27 cellular contexts compared by ENCODE assay signal in genomic region chr12:64894827-64895475, GRCh38.
DNase-seq lines count a peak whose midpoint lies in the region; FAIRE-seq and TF ChIP-seq lines count a peak whose summit lies in the region.
"Had no signal": no experiment of that assay in that cellular context is flagged by ENCODE, and none has a peak within 500 bp of the region (broad histone marks: within the 10 kb centered on the region; RNA-seq: fewer than 3 reads in every experiment).

No MANE protein-coding gene starts in this region.

- DNase-seq in EL = peak; percentile 27
- DNase-seq in LNCaP clone FGC (ENCODE audit: low read depth) = peak; percentile 81
- DNase-seq in bronchial epithelial cell (ENCODE audit: low read depth) = peak; percentile 68
- peak; percentile 12 for DNase-seq in mesenchymal stem cell
- no peak for DNase-seq in transverse colon
- DNase-seq in breast epithelium (ENCODE audit: low spot score in 2 of 2) = no peak
- DNase-seq in activated naive CD4-positive, alpha-beta T cell treated with anti-CD3 and anti-CD28 coated beads, Interleukin-2, amount 50 U/mL, for 16 hours = no peak
- no peak for DNase-seq in activated CD4-positive, alpha-beta memory T cell treated with anti-CD3 and anti-CD28 coated beads, Interleukin-2, amount 10 ng/mL, durations not matched to agents 7 days and 5 days
- DNase-seq: activated CD8-positive, alpha-beta memory T cell treated with anti-CD3 and anti-CD28 coated beads for 24 hours; activated effector memory CD4-positive, alpha-beta T cell treated with anti-CD3 and anti-CD28 coated beads, Interleukin-2, amount 50 U/mL, for 16 hours; Calu3; cerebellar nuclear complex; DND-41; dorsolateral prefrontal cortex; gastrocnemius medialis; NCI-H1417; NCI-H2029 treated with DMSO at 0.1 percent for 48 hours; NCI-H69; RPMI8226; stimulated activated CD4-positive, alpha-beta T cell treated with anti-CD3 and anti-CD28 coated beads, Interleukin-4, amount 100 ng/mL, for 4 hours; stimulated activated naive CD4-positive, alpha-beta T cell had no signal

- TF ChIP-seq POLR2A in transverse colon (IDR thresholded peaks at IDR 0.05) (no peak), breast epithelium (IDR thresholded peaks at IDR 0.05) (no peak)

- no peak overlapping the region for H3K14ac ChIP-seq in mesenchymal stem cell (ENCODE audit: low read length in 2 of 2)

- peaks cover 1% of the 10 kb centered on the region for H3K4me1 Mint-ChIP-seq in activated CD4-positive, alpha-beta memory T cell treated with anti-CD3 and anti-CD28 coated beads, Interleukin-2, amount 10 ng/mL, durations not matched to agents 7 days and 5 days
- H3K4me1 Mint-ChIP-seq: CD14-positive monocyte, memory B cell, neural crest cell had no signal

- POLR2A ChIA-PET in activated CD4-positive, alpha-beta memory T cell treated with anti-CD3 and anti-CD28 coated beads, Interleukin-2, amount 10 ng/mL, durations not matched to agents 7 days and 5 days (lab: Charles Lee) = no interaction called here

- no peak overlapping the region for H3K4me3 Mint-ChIP-seq in activated CD4-positive, alpha-beta memory T cell treated with anti-CD3 and anti-CD28 coated beads, Interleukin-2, amount 10 ng/mL, durations not matched to agents 7 days and 5 days
- H3K4me3 Mint-ChIP-seq: CD14-positive monocyte, memory B cell, neural crest cell had no signal

- intact Hi-C loops in transverse colon (cut with DNase I; ENCODE audit: low total_unique reads) (loop anchor here (10.0 kb wide), 1 partner anchor 1190 kb away; no protein-coding TSS in a partner anchor), breast epithelium (cut with DNase I; ENCODE audit: low total_unique reads) (loop anchor here (10.0 kb wide), 1 partner anchor 340 kb away; no protein-coding TSS in a partner anchor)

- no peaks in the 10 kb centered on the region for H3K9me3 Mint-ChIP-seq in activated CD4-positive, alpha-beta memory T cell treated with anti-CD3 and anti-CD28 coated beads, Interleukin-2, amount 10 ng/mL, durations not matched to agents 7 days and 5 days
- H3K9me3 Mint-ChIP-seq: CD14-positive monocyte, memory B cell, neural crest cell had no signal

- H2BK15ac ChIP-seq in mesenchymal stem cell (ENCODE audit: low read depth, poor library complexity, severe bottlenecking) = no peak overlapping the region

- H3K27ac ChIP-seq in mesenchymal stem cell (ENCODE audit: low read length, poor library complexity, severe bottlenecking) (no peak overlapping the region), transverse colon (no peak overlapping the region), breast epithelium (no peak overlapping the region)
- H3K27ac ChIP-seq: dorsolateral prefrontal cortex, gastrocnemius medialis, parathyroid adenoma had no signal

- no peaks in the 10 kb centered on the region for H3K36me3 Mint-ChIP-seq in activated CD4-positive, alpha-beta memory T cell treated with anti-CD3 and anti-CD28 coated beads, Interleukin-2, amount 10 ng/mL, durations not matched to agents 7 days and 5 days (ENCODE audit: low read depth)
- H3K36me3 Mint-ChIP-seq: CD14-positive monocyte, memory B cell had no signal

- H2BK5ac ChIP-seq in mesenchymal stem cell (ENCODE audit: low read depth, low read length, poor library complexity, severe bottlenecking) = no peak overlapping the region

- H3K27me3 ChIP-seq in bronchial epithelial cell (ENCODE audit: control insufficient read depth, insufficient read depth, low read length) (no peaks in the 10 kb centered on the region), mesenchymal stem cell (ENCODE audit: control insufficient read depth in 1 of 2, insufficient read depth in 1 of 2, low read length in 2 of 2) (peaks cover 0 to 37% of the 10 kb centered on the region in 2 experiments), transverse colon (no peaks in the 10 kb centered on the region), breast epithelium (no peaks in the 10 kb centered on the region)
- H3K27me3 ChIP-seq: gastrocnemius medialis had no signal

- no peak for TF ChIP-seq EP300 in transverse colon (IDR thresholded peaks at IDR 0.05; ENCODE audit: low read depth)

- H3K4me1 ChIP-seq in mesenchymal stem cell (ENCODE audit: control insufficient read depth, insufficient read depth, low read depth, low read length) = no peaks in the 10 kb centered on the region
- no peaks in the 10 kb centered on the region for H3K4me1 ChIP-seq in transverse colon
- H3K4me1 ChIP-seq in breast epithelium = no peaks in the 10 kb centered on the region
- H3K4me1 ChIP-seq: gastrocnemius medialis, parathyroid adenoma had no signal

- H2BK120ac ChIP-seq in mesenchymal stem cell (ENCODE audit: low read depth, low read length) = no peak overlapping the region

- no peak overlapping the region for H3K9ac ChIP-seq in mesenchymal stem cell (ENCODE audit: low read length)
- H3K9ac ChIP-seq: parathyroid adenoma had no signal

- 38% methylated on average over 1 of the region's 2 CpGs for WGBS in mesenchymal stem cell
- WGBS in transverse colon (ENCODE audit: low coverage in 1 of 2), 2 donors = 44 to 57% methylated on average over 2 of the region's 2 CpGs

- H3K36me3 ChIP-seq in bronchial epithelial cell (ENCODE audit: control insufficient read depth, insufficient read depth, low read length) (no peaks in the 10 kb centered on the region), mesenchymal stem cell (ENCODE audit: control insufficient read depth in 1 of 2, insufficient read depth in 2 of 2, low read depth in 1 of 2, low read length in 2 of 2) (no peaks in the 10 kb centered on the region), transverse colon (no peaks in the 10 kb centered on the region), breast epithelium (no peaks in the 10 kb centered on the region)
- H3K36me3 ChIP-seq: gastrocnemius medialis had no signal

- no peaks in the 10 kb centered on the region for H3K9me3 ChIP-seq in mesenchymal stem cell (ENCODE audit: control insufficient read depth, low read length)
- H3K9me3 ChIP-seq in transverse colon = no peaks in the 10 kb centered on the region
- H3K9me3 ChIP-seq in breast epithelium = no peaks in the 10 kb centered on the region
- H3K9me3 ChIP-seq: gastrocnemius medialis had no signal

- TF ChIP-seq CTCF in LNCaP clone FGC (IDR thresholded peaks at IDR 0.05; ENCODE audit: control insufficient read depth, extremely low read depth, insufficient read depth) (no peak), bronchial epithelial cell (IDR thresholded peaks at IDR 0.05; ENCODE audit: insufficient read depth, low read length, severe bottlenecking) (no peak), transverse colon (IDR thresholded peaks at IDR 0.05) (no peak), breast epithelium (IDR thresholded peaks at IDR 0.05) (no peak)

- no peak overlapping the region for H3K23ac ChIP-seq in mesenchymal stem cell (ENCODE audit: low read length in 2 of 2)

- H2BK12ac ChIP-seq in mesenchymal stem cell (ENCODE audit: low read length in 2 of 2) = no peak overlapping the region

- FAIRE-seq in bronchial epithelial cell (lab: Jason Lieb, UNC) = no peak
- FAIRE-seq: TTC549, urothelium cell line had no signal

- H4K91ac ChIP-seq in mesenchymal stem cell (ENCODE audit: low read length) = no peak overlapping the region

- H3K27me3 Mint-ChIP-seq in activated CD4-positive, alpha-beta memory T cell treated with anti-CD3 and anti-CD28 coated beads, Interleukin-2, amount 10 ng/mL, durations not matched to agents 7 days and 5 days = peaks cover 7% of the 10 kb centered on the region

- H3K79me1 ChIP-seq in mesenchymal stem cell (replicated peaks; ENCODE audit: low read length, poor library complexity, severe bottlenecking) = no peaks in the 10 kb centered on the region

- no peak overlapping the region for H3K4ac ChIP-seq in mesenchymal stem cell (ENCODE audit: low read depth in 1 of 2, low read length in 2 of 2)

- H3K4me2 ChIP-seq in mesenchymal stem cell (ENCODE audit: low read length, poor library complexity, severe bottlenecking) = no peak overlapping the region

- no peak overlapping the region for H3K4me3 ChIP-seq in LNCaP clone FGC (ENCODE audit: low read depth, low read length)
- no peak overlapping the region for H3K4me3 ChIP-seq in bronchial epithelial cell (ENCODE audit: low read depth, low read length)
- no peak overlapping the region for H3K4me3 ChIP-seq in mesenchymal stem cell (ENCODE audit: insufficient read depth in 1 of 2, low read depth in 1 of 2, low read length in 2 of 2)
- H3K4me3 ChIP-seq in transverse colon = no peak overlapping the region
- H3K4me3 ChIP-seq in breast epithelium = no peak overlapping the region
- H3K4me3 ChIP-seq: dorsolateral prefrontal cortex, gastrocnemius medialis had no signal

- H2AFZ ChIP-seq in mesenchymal stem cell (ENCODE audit: low read depth, low read length) = no peak overlapping the region
- H2AFZ ChIP-seq: parathyroid adenoma had no signal

- no peak overlapping the region for H3K18ac ChIP-seq in mesenchymal stem cell (ENCODE audit: low read depth in 1 of 2, low read length in 2 of 2)

- H3K27ac Mint-ChIP-seq in activated CD4-positive, alpha-beta memory T cell treated with anti-CD3 and anti-CD28 coated beads, Interleukin-2, amount 10 ng/mL, durations not matched to agents 7 days and 5 days = no peak overlapping the region
- H3K27ac Mint-ChIP-seq: CD14-positive monocyte, memory B cell had no signal

- H4K8ac ChIP-seq in mesenchymal stem cell (ENCODE audit: low read length) = no peak overlapping the region

- CTCF ChIA-PET in activated CD4-positive, alpha-beta memory T cell treated with anti-CD3 and anti-CD28 coated beads, Interleukin-2, amount 10 ng/mL, durations not matched to agents 7 days and 5 days (lab: Charles Lee) = interaction anchor here (0.8 to 1.4 kb wide), 2 partner anchors 12 to 227 kb away, joined by 3 read pairs; no protein-coding TSS in a partner anchor

- in situ Hi-C loops in transverse colon (cut with MboI; ENCODE audit: low pct_ligation_motif_present in 1 of 4, low pct_unique_long_range_greater_than_20kb in 1 of 4, low sequenced_read_pairs in 3 of 4) = loop anchor here (10.0 to 25.0 kb wide), 7 partner anchors 220 to 1192 kb away; no protein-coding TSS in a partner anchor

- no peak overlapping the region for H2AK5ac ChIP-seq in mesenchymal stem cell (ENCODE audit: low read length, severe bottlenecking)

Comparison
In these comparisons a context has a peak if more than half of its experiments do, and no peak if none do; other contexts are left out.
1. DNase-seq: peak in EL (single experiment), LNCaP clone FGC (single experiment), bronchial epithelial cell (single experiment) and mesenchymal stem cell (single experiment); none in transverse colon (single experiment), breast epithelium (0 of 2), activated naive CD4-positive, alpha-beta T cell treated with anti-CD3 and anti-CD28 coated beads, Interleukin-2, amount 50 U/mL, for 16 hours (single experiment) and activated CD4-positive, alpha-beta memory T cell treated with anti-CD3 and anti-CD28 coated beads, Interleukin-2, amount 10 ng/mL, durations not matched to agents 7 days and 5 days (single experiment).